ENCODE assay signal across 8 cellular contexts in the genomic region with DNA sequence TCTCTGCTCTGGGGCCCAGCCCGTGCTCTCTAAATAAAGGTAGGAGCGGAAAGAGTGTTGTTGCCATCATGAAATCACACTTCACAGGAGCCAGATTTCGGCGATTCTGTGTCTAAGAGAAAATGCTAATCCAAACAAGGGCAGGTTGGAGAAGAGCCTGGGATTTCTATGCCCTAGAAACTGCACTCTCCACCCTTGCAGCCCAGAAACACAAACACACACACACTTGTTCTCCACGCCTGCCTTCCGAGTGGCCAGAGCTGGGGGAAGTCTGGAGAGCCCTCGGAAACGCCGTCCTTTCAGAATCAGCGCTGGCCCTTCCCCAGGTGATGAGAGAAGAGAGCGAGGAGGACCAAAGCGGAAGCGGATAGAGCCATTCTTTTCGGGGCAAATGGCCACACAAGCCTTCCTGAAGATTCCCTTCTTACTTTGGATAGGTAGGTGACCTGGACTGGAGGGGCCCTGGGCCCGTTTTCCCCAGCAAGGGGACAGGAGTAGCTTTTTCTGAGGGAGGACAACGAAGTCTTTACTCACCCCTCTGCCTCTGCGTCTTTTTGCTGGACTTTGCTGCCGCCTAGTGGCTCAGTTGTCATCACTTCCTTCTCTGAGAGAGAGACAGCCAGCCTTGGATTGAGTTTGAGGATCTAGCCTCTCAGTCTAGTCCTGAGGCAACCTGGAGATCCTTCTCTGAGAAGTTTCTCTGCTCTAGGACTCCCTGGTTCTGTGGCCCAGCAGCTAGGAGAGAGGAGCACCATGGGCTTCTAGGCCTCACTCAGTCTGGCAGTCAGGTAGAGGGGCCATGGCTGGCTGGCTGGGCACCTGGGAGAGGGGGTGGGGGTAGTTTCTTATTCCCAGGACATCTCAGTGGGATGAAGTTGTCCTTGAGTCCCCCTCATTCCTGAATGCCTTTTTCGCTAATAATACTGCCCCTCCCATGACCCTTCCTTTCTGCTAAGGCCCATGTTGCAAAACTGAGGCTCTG. TPM values are rescaled to one million over a fixed set of nuclear protein-coding genes. Genes with fewer than 3 reads are reported as not detected.
DNase-seq lines count a peak whose midpoint lies in the region; ATAC-seq and TF ChIP-seq lines count a peak whose summit lies in the region.

No MANE protein-coding gene starts in this region.

- H3F3A ChIP-seq in SU-DHL-6 (ENCODE audit: insufficient read depth) = no peaks in the 10 kb centered on the region

- H3K27ac Mint-ChIP-seq in CD4-positive, alpha-beta memory T cell = peak overlapping the region in 1 of 7 donors; percentile 66
- H3K27ac Mint-ChIP-seq in activated naive CD8-positive, alpha-beta T cell treated with anti-CD3 and anti-CD28 coated beads, Interleukin-2, amount 50 U/mL, for 24 hours = no peak overlapping the region

- H3K9ac ChIP-seq in SU-DHL-6 (ENCODE audit: low read length) = peak overlapping the region; percentile 29; the same call in 1 of the 2 replicates

- no peak overlapping the region for H3K4me3 ChIP-seq in CD4-positive, alpha-beta memory T cell (ENCODE audit: low read length in 2 of 2)
- H3K4me3 ChIP-seq in SU-DHL-6 (ENCODE audit: insufficient read depth, low read length, poor library complexity, severe bottlenecking) = no peak overlapping the region
- H3K4me3 ChIP-seq in tibial artery = peak overlapping the region; percentile 49 to 54

- TF ChIP-seq CTCF in SU-DHL-6 (IDR thresholded peaks at IDR 0.05; ENCODE audit: insufficient read depth, low read length, poor library complexity, severe bottlenecking) (peak; percentile 62), tibial artery (IDR thresholded peaks at IDR 0.05) (peak; percentile 77 to 86)

- no peaks in the 10 kb centered on the region for H3K36me3 Mint-ChIP-seq in CD4-positive, alpha-beta memory T cell
- H3K36me3 Mint-ChIP-seq in activated naive CD8-positive, alpha-beta T cell treated with anti-CD3 and anti-CD28 coated beads, Interleukin-2, amount 50 U/mL, for 24 hours (ENCODE audit: low read depth) = no peaks in the 10 kb centered on the region

- no peaks in the 10 kb centered on the region for H3K36me3 ChIP-seq in CD4-positive, alpha-beta memory T cell (ENCODE audit: insufficient read depth, low read length)
- H3K36me3 ChIP-seq in SU-DHL-6 (ENCODE audit: low read length) = no peaks in the 10 kb centered on the region
- no peaks in the 10 kb centered on the region for H3K36me3 ChIP-seq in tibial artery

- no peaks in the 10 kb centered on the region for H3K9me3 ChIP-seq in CD4-positive, alpha-beta memory T cell (ENCODE audit: control insufficient read depth in 1 of 2, low read length in 2 of 2)
- H3K9me3 ChIP-seq in SU-DHL-6 (ENCODE audit: insufficient read depth, low read length) (no peaks in the 10 kb centered on the region), tibial artery (no peaks in the 10 kb centered on the region)

- POLR2A ChIA-PET in CD4-positive, alpha-beta memory T cell (lab: Charles Lee; ENCODE audit: partially characterized antibody) = no interaction called here

- CTCF ChIA-PET in CD4-positive, alpha-beta memory T cell (lab: Charles Lee; ENCODE audit: partially characterized antibody) = interaction anchor here (0.6 to 3.1 kb wide), 23 partner anchors 9 to 768 kb away, joined by 3 to 87 read pairs (median 6); no protein-coding TSS in a partner anchor

- H3K4me3 Mint-ChIP-seq in CD4-positive, alpha-beta memory T cell = peak overlapping the region; percentile 66 to 90 (median 82)
- H3K4me3 Mint-ChIP-seq in activated naive CD8-positive, alpha-beta T cell treated with anti-CD3 and anti-CD28 coated beads, Interleukin-2, amount 50 U/mL, for 24 hours = peak overlapping the region; percentile 70

- DNase-seq in CD4-positive, alpha-beta memory T cell = peak; percentile 66 to 76 (median 71)
- DNase-seq in NCI-H1048 (lab: John Stamatoyannopoulos, UW) (peak; percentile 40), cardiac septum (ENCODE audit: low spot score) (peak; percentile 91), pons (ENCODE audit: low spot score) (peak; percentile 91), tibial artery (peak; percentile 86 to 90)
- DNase-seq in activated naive CD8-positive, alpha-beta T cell treated with anti-CD3 and anti-CD28 coated beads, Interleukin-2, amount 50 U/mL, for 24 hours = peak; percentile 85

- peak overlapping the region; percentile 8 for H2AFZ ChIP-seq in SU-DHL-6 (ENCODE audit: low read depth, low read length, severe bottlenecking)

- H3K9me3 Mint-ChIP-seq in CD4-positive, alpha-beta memory T cell = no peaks in the 10 kb centered on the region
- H3K9me3 Mint-ChIP-seq in activated naive CD8-positive, alpha-beta T cell treated with anti-CD3 and anti-CD28 coated beads, Interleukin-2, amount 50 U/mL, for 24 hours = no peaks in the 10 kb centered on the region

- peak; percentile 61 for ATAC-seq in GM21717 (IDR thresholded peaks at IDR 0.05; ENCODE audit: unreplicated experiment)
- ATAC-seq in activated naive CD8-positive, alpha-beta T cell treated with anti-CD3 and anti-CD28 coated beads, Interleukin-2, amount 50 U/mL, for 24 hours = peak; percentile 93

- no peak overlapping the region for H3K27ac ChIP-seq in CD4-positive, alpha-beta memory T cell (ENCODE audit: low read depth, low read length)
- no peak overlapping the region for H3K27ac ChIP-seq in SU-DHL-6 (ENCODE audit: low read depth, low read length)
- peak overlapping the region; percentile 49 to 63 for H3K27ac ChIP-seq in tibial artery

- peaks cover 0 to 2% of the 10 kb centered on the region in 2 donors for H3K27me3 Mint-ChIP-seq in CD4-positive, alpha-beta memory T cell
- H3K27me3 Mint-ChIP-seq in activated naive CD8-positive, alpha-beta T cell treated with anti-CD3 and anti-CD28 coated beads, Interleukin-2, amount 50 U/mL, for 24 hours = peaks cover 3% of the 10 kb centered on the region

- peak overlapping the region; percentile 41 for H3K4me2 ChIP-seq in SU-DHL-6 (ENCODE audit: low read depth, low read length, poor library complexity, severe bottlenecking)

- H3K27me3 ChIP-seq in CD4-positive, alpha-beta memory T cell (ENCODE audit: insufficient read depth, low read length) = no peaks in the 10 kb centered on the region
- H3K27me3 ChIP-seq in SU-DHL-6 (ENCODE audit: low read length) = no peaks in the 10 kb centered on the region
- no peaks in the 10 kb centered on the region for H3K27me3 ChIP-seq in tibial artery

- H3K79me2 ChIP-seq in SU-DHL-6 (ENCODE audit: insufficient read depth, low read length) = no peaks in the 10 kb centered on the region

- no peaks in the 10 kb centered on the region for H4K20me1 ChIP-seq in SU-DHL-6 (ENCODE audit: low read depth, low read length)

- H3K4me1 Mint-ChIP-seq in CD4-positive, alpha-beta memory T cell = peaks cover 0 to 1% (median 0%) of the 10 kb centered on the region in 4 donors
- peaks cover 2% of the 10 kb centered on the region for H3K4me1 Mint-ChIP-seq in activated naive CD8-positive, alpha-beta T cell treated with anti-CD3 and anti-CD28 coated beads, Interleukin-2, amount 50 U/mL, for 24 hours

- intact Hi-C loops in CD4-positive, alpha-beta memory T cell (cut with micrococcal nuclease) = loop anchor here (1.0 to 5.0 kb wide), 3 partner anchors 376 to 769 kb away; no protein-coding TSS in a partner anchor
- intact Hi-C loops in cardiac septum (cut with DNase I) (loop anchor here (1.0 to 10.0 kb wide), 3 partner anchors 38 to 404 kb away; partner anchors contain the start of genes MYO9A and SENP8), tibial artery (cut with DNase I; ENCODE audit: low total_unique reads) (loop anchor here (10.0 kb wide), 2 partner anchors 351 to 411 kb away; no protein-coding TSS in a partner anchor)

- H3K9me2 ChIP-seq in SU-DHL-6 (replicated peaks; ENCODE audit: insufficient read depth, low read length) = no peaks in the 10 kb centered on the region

- no peaks in the 10 kb centered on the region for H3K4me1 ChIP-seq in CD4-positive, alpha-beta memory T cell (ENCODE audit: insufficient read depth, low read length)
- H3K4me1 ChIP-seq in tibial artery = peaks cover 0 to 12% (median 3%) of the 10 kb centered on the region in 4 donors

RNA-seq across cellular contexts. Expression of gene SENP8, which starts 37.7 kb away (rescaled TPM):
- 1 to 10 TPM; 1.1 to 2.6 TPM for total RNA-seq in CD4-positive, alpha-beta memory T cell
- polyA plus RNA-seq in CD4-positive, alpha-beta memory T cell = 1 to 10 TPM in 1 of 2 donors, under 1 TPM in 1; 0.69 to 1.4 TPM
- total RNA-seq in cardiac septum = 4.2 TPM

RNA-seq across cellular contexts. Expression of gene MYO9A, which starts 38.0 kb away (rescaled TPM):
- total RNA-seq in CD4-positive, alpha-beta memory T cell = 10 to 100 TPM; 37.9 to 44.0 TPM
- 10 to 100 TPM in 1 of 2 donors, 1 to 10 TPM in 1; 7.8 to 18.1 TPM for polyA plus RNA-seq in CD4-positive, alpha-beta memory T cell
- total RNA-seq in cardiac septum = 31.4 TPM

RNA-seq across cellular contexts. Expression of gene GRAMD2A, which starts 41.7 kb away (rescaled TPM):
- not detected for total RNA-seq in CD4-positive, alpha-beta memory T cell
- not detected for polyA plus RNA-seq in CD4-positive, alpha-beta memory T cell
- total RNA-seq in cardiac septum = not detected

Comparison
In these comparisons a context has a peak if more than half of its experiments do, and no peak if none do; other contexts are left out.
1. DNase-seq: peak in every context shown above with its lines; median percentile 91 in cardiac septum; 91 in pons; 88 in tibial artery; 85 in activated naive CD8-positive, alpha-beta T cell treated with anti-CD3 and anti-CD28 coated beads, Interleukin-2, amount 50 U/mL, for 24 hours; 71 in CD4-positive, alpha-beta memory T cell; 40 in NCI-H1048.
2. H3K27ac ChIP-seq: peak in tibial artery (2 of 2); none in CD4-positive, alpha-beta memory T cell (single experiment) and SU-DHL-6 (single experiment).
3. H3K4me3 ChIP-seq: peak in tibial artery (2 of 2); none in CD4-positive, alpha-beta memory T cell (0 of 2) and SU-DHL-6 (single experiment).